ENCODE assay signal across 34 cellular contexts in the genomic region with DNA sequence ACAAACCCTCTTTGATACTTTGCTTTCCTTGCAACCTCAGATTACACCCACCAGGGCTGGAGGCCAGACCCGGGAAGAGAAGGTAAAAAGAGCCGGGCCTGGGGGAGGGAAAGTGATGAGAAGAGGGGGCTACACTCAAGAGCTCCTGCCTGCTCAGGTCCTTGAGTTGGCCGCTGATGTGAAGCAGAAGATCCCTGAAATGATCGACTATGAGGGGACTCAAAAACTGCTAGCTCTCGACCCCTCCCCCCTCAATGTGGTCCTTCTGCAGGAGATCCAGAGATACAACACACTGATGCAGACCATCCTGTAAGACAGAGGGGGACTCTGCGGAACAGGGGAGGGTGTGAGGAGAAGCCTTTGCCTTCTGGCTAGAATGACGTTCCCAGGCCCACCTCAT. TPM values are rescaled to one million over a fixed set of nuclear protein-coding genes. Genes with fewer than 3 reads are reported as not detected.
"Had no signal": no experiment of that assay in that cellular context is flagged by ENCODE, and none has a peak within 500 bp of the region (broad histone marks: within the 10 kb centered on the region; RNA-seq: fewer than 3 reads in every experiment).

No MANE protein-coding gene starts in this region.

- H3K9me2 ChIP-seq: SK-N-SH had no signal

- H3K9me3 Mint-ChIP-seq: activated CD4-positive, alpha-beta T cell treated with anti-CD3 and anti-CD28 coated beads, Interleukin-2, amount 10 ng/mL, durations not matched to agents 7 days and 5 days; activated naive CD8-positive, alpha-beta T cell treated with anti-CD3 and anti-CD28 coated beads, Interleukin-2, amount 10 ng/mL, durations not matched to agents 7 days and 5 days; activated T-cell treated with anti-CD3 and anti-CD28 coated beads, Interleukin-2, amount 50 U/mL, for 24 hours; activated T-helper 2 cell treated with anti-CD3 and anti-CD28 coated beads, Interferon-gamma antibody, Interleukin-2, Interleukin-4, amounts not matched to agents 10 μg/mL and 5 μg/mL and 100 μg/mL, durations not matched to agents 14 hours and 24 hours and 36 hours; T-helper 1 cell treated with Interleukin-12 subunit alpha and Interleukin-12 subunit beta and Interleukin-4 antibody, amounts not matched to agents 30 μg/mL and 1 μg/mL, for 36 hours; T-helper 2 cell treated with Interferon-gamma antibody and Interleukin-4, amounts not matched to agents 5 μg/mL and 100 μg/mL, for 36 hours; WTC11 had no signal

- ATAC-seq: activated CD4-positive, alpha-beta T cell treated with anti-CD3 and anti-CD28 coated beads for 36 hours; activated CD4-positive, CD25-positive, alpha-beta regulatory T cell treated with anti-CD3 and anti-CD28 coated beads, Interleukin-2, amount 50 U/mL, for 24 hours; activated CD8-positive, alpha-beta T cell treated with anti-CD3 and anti-CD28 coated beads, Interleukin-2, amount 10 ng/mL, durations not matched to agents 7 days and 5 days; body of pancreas; PC-3; WTC11 had no signal

- H3K9me3 ChIP-seq: body of pancreas, Peyer's patch, SJSA1, SK-N-SH had no signal

- H3K4me2 ChIP-seq: KMS-11, SK-N-SH had no signal

- H3K36me3 ChIP-seq: Peyer's patch, SJSA1 had no signal

- H3K27ac ChIP-seq: body of pancreas, KMS-11, Peyer's patch, SJSA1 had no signal

- H3K4me3 ChIP-seq: body of pancreas, Peyer's patch, SJSA1 had no signal

- H3K4me3 Mint-ChIP-seq: activated CD4-positive, alpha-beta T cell treated with anti-CD3 and anti-CD28 coated beads for 36 hours; activated CD4-positive, alpha-beta T cell treated with anti-CD3 and anti-CD28 coated beads, Interleukin-2, amount 10 ng/mL, durations not matched to agents 7 days and 5 days; activated CD8-positive, alpha-beta T cell treated with anti-CD3 and anti-CD28 coated beads, Interleukin-2, amount 10 ng/mL, durations not matched to agents 7 days and 5 days; activated naive CD8-positive, alpha-beta T cell treated with anti-CD3 and anti-CD28 coated beads, Interleukin-2, amount 10 ng/mL, durations not matched to agents 7 days and 5 days; activated T-cell treated with anti-CD3 and anti-CD28 coated beads, Interleukin-2, amount 50 U/mL, for 24 hours; T-helper 1 cell treated with Interleukin-12 subunit alpha and Interleukin-12 subunit beta and Interleukin-4 antibody, amounts not matched to agents 30 μg/mL and 1 μg/mL, for 36 hours; T-helper 2 cell treated with Interferon-gamma antibody and Interleukin-4, amounts not matched to agents 5 μg/mL and 100 μg/mL, for 36 hours; WTC11 had no signal

- H3K27ac Mint-ChIP-seq: activated CD4-positive, alpha-beta T cell treated with anti-CD3 and anti-CD28 coated beads for 36 hours; activated CD4-positive, alpha-beta T cell treated with anti-CD3 and anti-CD28 coated beads, Interleukin-2, amount 10 ng/mL, durations not matched to agents 7 days and 5 days; activated CD8-positive, alpha-beta T cell treated with anti-CD3 and anti-CD28 coated beads, Interleukin-2, amount 10 ng/mL, durations not matched to agents 7 days and 5 days; activated naive CD8-positive, alpha-beta T cell treated with anti-CD3 and anti-CD28 coated beads, Interleukin-2, amount 10 ng/mL, durations not matched to agents 7 days and 5 days; activated T-cell treated with anti-CD3 and anti-CD28 coated beads, Interleukin-2, amount 50 U/mL, for 24 hours; activated T-helper 2 cell treated with anti-CD3 and anti-CD28 coated beads, Interferon-gamma antibody, Interleukin-2, Interleukin-4, amounts not matched to agents 10 μg/mL and 5 μg/mL and 100 μg/mL, durations not matched to agents 14 hours and 24 hours and 36 hours; T-helper 1 cell treated with Interleukin-12 subunit alpha and Interleukin-12 subunit beta and Interleukin-4 antibody, amounts not matched to agents 30 μg/mL and 1 μg/mL, for 36 hours; T-helper 2 cell treated with Interferon-gamma antibody and Interleukin-4, amounts not matched to agents 5 μg/mL and 100 μg/mL, for 36 hours; WTC11 had no signal

- H3K36me3 Mint-ChIP-seq: activated naive CD8-positive, alpha-beta T cell treated with anti-CD3 and anti-CD28 coated beads, Interleukin-2, amount 10 ng/mL, durations not matched to agents 7 days and 5 days; WTC11 had no signal

- DNase-seq: activated CD4-positive, alpha-beta T cell treated with anti-CD3 and anti-CD28 coated beads for 36 hours; activated CD4-positive, alpha-beta T cell treated with anti-CD3 and anti-CD28 coated beads, Interleukin-2, amount 10 ng/mL, durations not matched to agents 7 days and 5 days; activated CD4-positive, alpha-beta T cell treated with anti-CD3 and anti-CD28 coated beads, Interleukin-2, amount 50 U/mL, for 48 hours; activated CD8-positive, alpha-beta T cell treated with anti-CD3 and anti-CD28 coated beads, Interleukin-2, amount 10 ng/mL, durations not matched to agents 7 days and 5 days; activated naive CD4-positive, alpha-beta T cell treated with anti-CD3 and anti-CD28 coated beads, Interleukin-2, amount 50 U/mL, for 16 hours; activated naive CD8-positive, alpha-beta T cell treated with anti-CD3 and anti-CD28 coated beads, Interleukin-2, amount 10 ng/mL, durations not matched to agents 7 days and 5 days; activated T-cell treated with anti-CD3 and anti-CD28 coated beads, Interleukin-2, amount 50 U/mL, for 24 hours; amygdala; body of pancreas; caudate nucleus; NCI-H1092 treated with DMSO at 0.1 percent for 48 hours; NCI-H1417; NCI-H146; NCI-H187; NCI-H2029 treated with DMSO at 0.1 percent for 48 hours; NCI-H2107; NCI-H2171; NCI-H510A; NCI-H526; NCI-H748 treated with DMSO at 0.1 percent for 48 hours; NK-92 treated with Interleukin-12 subunit alpha and Interleukin-12 subunit beta, amount 100 ng/mL, for 24 hours; PC-3; Peyer's patch; RPMI8226; SHP77 treated with DMSO at 0.1 percent for 48 hours; SK-N-SH had no signal

- H3K27me3 ChIP-seq: body of pancreas, Peyer's patch had no signal

- H3K27me3 Mint-ChIP-seq: activated CD4-positive, alpha-beta T cell treated with anti-CD3 and anti-CD28 coated beads for 36 hours; activated T-cell treated with anti-CD3 and anti-CD28 coated beads, Interleukin-2, amount 50 U/mL, for 24 hours had no signal

RNA-seq across cellular contexts. Expression of a gene that starts 23.6 kb away (rescaled TPM):
- total RNA-seq: bronchial epithelial cell, SJSA1 had no signal
